ENCODE assay signal across 17 cellular contexts in genomic region chr1:173445164-173445563, GRCh38. TPM values are rescaled to one million over a fixed set of nuclear protein-coding genes. Genes with fewer than 3 reads are reported as not detected.
A peak's percentile ranks its signal among the peaks of the same experiment; 100 is the strongest.
DNase-seq lines count a peak whose midpoint lies in the region; ATAC-seq, FAIRE-seq and TF ChIP-seq lines count a peak whose summit lies in the region.
"Had no signal": no experiment of that assay in that cellular context is flagged by ENCODE, and none has a peak within 500 bp of the region (broad histone marks: within the 10 kb centered on the region; RNA-seq: fewer than 3 reads in every experiment).

No MANE protein-coding gene starts in this region.

- no peak for TF ChIP-seq EP300 in GM12878 (IDR thresholded peaks at IDR 0.05; ENCODE audit: borderline replicate concordance in 1 of 2, control insufficient read depth in 1 of 2, low read depth in 2 of 2, low read length in 2 of 2)

- H3K36me3 Mint-ChIP-seq in CD8-positive, alpha-beta T cell: peaks cover 51% of the 10 kb centered on the region

- FAIRE-seq in GM19239 (lab: Jason Lieb, UNC): peak; percentile 40
- peak; percentile 23 for FAIRE-seq in GM12878 (lab: Jason Lieb, UNC)
- FAIRE-seq in kidney (lab: Jason Lieb, UNC): no peak
- FAIRE-seq: GM12891 had no signal

- H2AFZ ChIP-seq in GM12878 (ENCODE audit: control insufficient read depth, low read depth, low read length): no peak overlapping the region; the same call in 1 of the 2 replicates

- H3K9me3 Mint-ChIP-seq in CD8-positive, alpha-beta T cell: peaks cover 18% of the 10 kb centered on the region
- H3K9me3 Mint-ChIP-seq: effector memory CD8-positive, alpha-beta T cell; natural killer cell had no signal

- no peak for DNase-seq in CD8-positive, alpha-beta T cell
- no peak for DNase-seq in GM19239 (ENCODE audit: insufficient read length, low spot score)
- peak; percentile 20 for DNase-seq in KBM-7
- no peak for DNase-seq in GM12878 (ENCODE audit: low read depth, low spot score)
- DNase-seq in NCI-H1048 (lab: John Stamatoyannopoulos, UW): no peak
- DNase-seq in erythroblast (lab: John Stamatoyannopoulos, UW): no peak
- no peak for DNase-seq in kidney
- DNase-seq in Right ventricle myocardium superior: no peak
- DNase-seq: BE2C; effector memory CD8-positive, alpha-beta T cell; natural killer cell; NCI-H774; stimulated activated CD4-positive, alpha-beta T cell treated with anti-CD3 and anti-CD28 coated beads, Interleukin-2, amount 100 ng/mL, for 24 hours; stimulated activated CD8-positive, alpha-beta memory T cell treated with anti-CD3 and anti-CD28 coated beads, Interleukin-4, amount 100 ng/mL, for 48 hours; tibial artery had no signal

- H3K36me3 ChIP-seq in CD8-positive, alpha-beta T cell (ENCODE audit: insufficient read depth, low read length): no peaks in the 10 kb centered on the region
- H3K36me3 ChIP-seq in GM12878 (ENCODE audit: control insufficient read depth in 2 of 2, insufficient read depth in 2 of 2, low read length in 1 of 2) (no peaks in the 10 kb centered on the region; a peak in 2 of 4 replicates), kidney (ENCODE audit: control insufficient read depth in 1 of 2, insufficient read depth in 2 of 2, low read length in 2 of 2) (no peaks in the 10 kb centered on the region)
- H3K36me3 ChIP-seq: BE2C had no signal

- H3K4me1 Mint-ChIP-seq in CD8-positive, alpha-beta T cell (ENCODE audit: low read depth): peaks cover 30% of the 10 kb centered on the region

- peaks cover 4% of the 10 kb centered on the region for H3K9me3 ChIP-seq in CD8-positive, alpha-beta T cell (ENCODE audit: low read length)
- H3K9me3 ChIP-seq in GM12878 (replicated peaks; ENCODE audit: control insufficient read depth, insufficient read depth, low read length) (peaks cover 3% of the 10 kb centered on the region; the same call in 2 of the 3 replicates), kidney (ENCODE audit: control insufficient read depth in 1 of 2, low read length in 2 of 2) (peaks cover 0 to 7% of the 10 kb centered on the region in 2 donors)
- H3K9me3 ChIP-seq: BE2C had no signal

- H3K27me3 ChIP-seq in CD8-positive, alpha-beta T cell (ENCODE audit: insufficient read depth, low read length): no peaks in the 10 kb centered on the region
- no peaks in the 10 kb centered on the region for H3K27me3 ChIP-seq in GM12878 (replicated peaks in 1 of 2; ENCODE audit: control insufficient read depth in 2 of 2, insufficient read depth in 2 of 2, low read length in 1 of 2)
- H3K27me3 ChIP-seq: BE2C, tibial artery had no signal

- H3K4me3 ChIP-seq in CD8-positive, alpha-beta T cell (ENCODE audit: low read depth, low read length): no peak overlapping the region
- H3K4me3 ChIP-seq in GM12878 (no peak overlapping the region), kidney (ENCODE audit: low read length in 2 of 2) (no peak overlapping the region)
- H3K4me3 ChIP-seq: tibial artery had no signal

- 67% methylated on average over 2 of the region's 2 CpGs for WGBS in GM12878 (ENCODE audit: insufficient coverage, insufficient replicate concordance, low lambda C conversion rate, missing lambda C conversion rate)

- no peaks in the 10 kb centered on the region for H3K79me2 ChIP-seq in GM12878 (ENCODE audit: control insufficient read depth, insufficient read depth, low read length)

- TF ChIP-seq POLR2A in GM12878 (IDR thresholded peaks at IDR 0.05; ENCODE audit: low read depth, low read length) (no peak), erythroblast (IDR thresholded peaks at IDR 0.05; ENCODE audit: low read length) (no peak)

- POLR2A ChIA-PET in CD8-positive, alpha-beta T cell (lab: Charles Lee): interaction anchor here (0.6 to 1.4 kb wide), 2 partner anchors 33 to 321 kb away, joined by 3 to 4 read pairs; partner anchors contain the start of gene PRDX6
- POLR2A ChIA-PET in GM12878 (lab: Charles Lee): interaction anchor here (1.3 to 1.9 kb wide), 3 partner anchors 10 to 423 kb away, joined by 3 to 4 read pairs (median 4); partner anchors contain the start of gene ZBTB37

- CTCF ChIA-PET in CD8-positive, alpha-beta T cell (lab: Charles Lee): no interaction called here
- CTCF ChIA-PET in GM12878 (lab: Yijun Ruan, JAX): interaction anchor here (0.7 to 1.2 kb wide), 4 partner anchors 10 to 34 kb away, joined by 3 to 4 read pairs (median 3); no protein-coding TSS in a partner anchor

- H3K4me3 Mint-ChIP-seq in CD8-positive, alpha-beta T cell: peak overlapping the region; percentile 27
- H3K4me3 Mint-ChIP-seq: effector memory CD8-positive, alpha-beta T cell; natural killer cell had no signal

- in situ Hi-C loops in KBM-7 (cut with MboI; ENCODE audit: low pct_unique_long_range_greater_than_20kb, low sequenced_read_pairs) (no loop called here), GM12878 (cut with MboI) (loop anchor here (25.0 kb wide), 1 partner anchor 767 kb away; no protein-coding TSS in a partner anchor)

- intact Hi-C loops in CD8-positive, alpha-beta T cell (cut with DNase I, micrococcal nuclease): no loop called here
- intact Hi-C loops in GM12878 (cut with micrococcal nuclease; ENCODE audit: unreplicated experiment): no loop called here
- intact Hi-C loops in kidney (cut with DNase I): no loop called here
- intact Hi-C loops in Right ventricle myocardium superior (cut with DNase I): no loop called here

- no peak overlapping the region for H3K27ac ChIP-seq in CD8-positive, alpha-beta T cell (ENCODE audit: low read depth, low read length)
- H3K27ac ChIP-seq in GM12878 (ENCODE audit: control insufficient read depth, insufficient read depth) (peak overlapping the region; percentile 48), kidney (ENCODE audit: low read depth in 2 of 2, low read length in 2 of 2) (no peak overlapping the region)
- H3K27ac ChIP-seq: tibial artery had no signal

- no peak for ATAC-seq in CD8-positive, alpha-beta T cell
- ATAC-seq in GM12878 (peak; percentile 39), Right ventricle myocardium superior (ENCODE audit: poor library complexity) (no peak)
- ATAC-seq: HCT116, natural killer cell had no signal

- no peaks in the 10 kb centered on the region for H3K27me3 Mint-ChIP-seq in CD8-positive, alpha-beta T cell (ENCODE audit: low read depth)
- H3K27me3 Mint-ChIP-seq: effector memory CD8-positive, alpha-beta T cell had no signal

- no peaks in the 10 kb centered on the region for H4K20me1 ChIP-seq in GM12878 (ENCODE audit: control insufficient read depth, insufficient read depth)

- SMC1A ChIA-PET in GM12878 (lab: Charles Lee; ENCODE audit: uncharacterized antibody, unreplicated experiment): interaction anchor here (0.9 to 1.9 kb wide), 5 partner anchors 13 to 34 kb away, joined by 3 to 5 read pairs (median 4); no protein-coding TSS in a partner anchor

- H3K27ac Mint-ChIP-seq in CD8-positive, alpha-beta T cell: peak overlapping the region; percentile 43
- H3K27ac Mint-ChIP-seq: effector memory CD8-positive, alpha-beta T cell; natural killer cell had no signal

- H3K9ac ChIP-seq in GM12878 (ENCODE audit: control insufficient read depth, insufficient read depth, low read length) (no peak overlapping the region), kidney (ENCODE audit: low read length in 2 of 2) (no peak overlapping the region)

- no TSS peak for BruUV-seq in GM12878 (replicated peaks; lab: Mats Ljungman, UMichigan)

- peak overlapping the region; percentile 81 for H3K4me2 ChIP-seq in GM12878 (ENCODE audit: control insufficient read depth, insufficient read depth)

- TF ChIP-seq CTCF in CD8-positive, alpha-beta T cell (IDR thresholded peaks at IDR 0.05): no peak
- TF ChIP-seq CTCF in GM12878 (IDR thresholded peaks at IDR 0.05 in 2 of 3, conservative IDR thresholded peaks at IDR 0.05 in 1 of 3; ENCODE audit: control insufficient read depth in 2 of 3, extremely low read depth in 1 of 3, insufficient read depth in 1 of 3, low read depth in 3 of 3, low read length in 3 of 3): no peak
- no peak for TF ChIP-seq CTCF in kidney (IDR thresholded peaks at IDR 0.05; ENCODE audit: borderline replicate concordance, extremely low read depth, insufficient read depth)

- H3K4me1 ChIP-seq in CD8-positive, alpha-beta T cell (ENCODE audit: insufficient read depth, low read length): peaks cover 13% of the 10 kb centered on the region
- H3K4me1 ChIP-seq in GM12878 (ENCODE audit: control insufficient read depth, insufficient read depth, low read length): peaks cover 18% of the 10 kb centered on the region
- no peaks in the 10 kb centered on the region for H3K4me1 ChIP-seq in kidney (ENCODE audit: control insufficient read depth in 1 of 2, insufficient read depth in 1 of 2, low read depth in 1 of 2, low read length in 2 of 2)
- H3K4me1 ChIP-seq: BE2C, tibial artery had no signal

- TF ChIP-seq RAD21 in GM12878 (IDR thresholded peaks at IDR 0.05; ENCODE audit: insufficient read depth, low read depth, low read length): no peak

- RAD21 ChIA-PET in GM12878 (lab: Charles Lee; ENCODE audit: unreplicated experiment): interaction anchor here (1.4 kb wide), 1 partner anchor 31 kb away, joined by 5 read pairs; the partner anchor contains the start of gene PRDX6

TF ChIP-seq in GM12878, 131 proteins besides CTCF, POLR2A, EP300 and RAD21 (continues in another document):
- no peak for TF ChIP-seq ZBED1 (IDR thresholded peaks at IDR 0.05; ENCODE audit: borderline replicate concordance)
- TF ChIP-seq JUND (IDR thresholded peaks at IDR 0.05; ENCODE audit: low read depth, low read length): no peak
- TF ChIP-seq RUNX3 (IDR thresholded peaks at IDR 0.05; ENCODE audit: low read length): no peak
- TF ChIP-seq NRF1 (conservative IDR thresholded peaks at IDR 0.05; ENCODE audit: low read depth, low read length): no peak
- no peak for TF ChIP-seq TCF3 (IDR thresholded peaks at IDR 0.05; ENCODE audit: borderline replicate concordance, insufficient read depth, low read depth, low read length)

RNA-seq across cellular contexts. Expression of gene PRDX6, which starts 32.0 kb away (rescaled TPM):
- total RNA-seq in CD8-positive, alpha-beta T cell: 100 to 1,000 TPM; 146 to 147 TPM
- 57.5 and 63.1 TPM in 2 replicates for total RNA-seq in GM12878 (2013; cell fraction: nucleolus; rRNA removed)
- total RNA-seq in GM12878 (2014; rRNA removed) (98.7 and 102 TPM in 2 replicates), GM12878 (2014; rRNA removed; fragmentation: Illumina TruSeq; extraction: Trizol) (105 and 110 TPM in 2 replicates), GM12878 (2021) (121 and 122 TPM in 2 replicates), kidney (280 TPM), Right ventricle myocardium superior (539 TPM)
- 65.0 TPM for polyA plus RNA-seq in GM12878 (2011; ENCODE audit: low read depth)
- polyA plus RNA-seq in GM12878 (2011; rRNA removed) (145 and 151 TPM in 2 replicates), GM12878 (2014; fragmentation: Illumina TruSeq; extraction: Trizol) (130 and 143 TPM in 2 replicates), GM12878 (2014; fragmentation: Nextera tagmentation; extraction: Ambion mirVana) (100 to 1,000 TPM; 204 to 230 TPM), GM12878 (2014; rRNA removed) (70.7 and 73.8 TPM in 2 replicates), GM12878 (2016; fragmentation: Nextera tagmentation; extraction: Ambion mirVana) (100 to 1,000 TPM; 147 to 162 TPM), kidney (ENCODE audit: insufficient read depth, low read depth, low replicate concordance) (563 TPM)
- polyA plus RNA-seq in GM12878 (2011; cell fraction: cytosol; rRNA removed): 105 and 131 TPM in 2 replicates
- 76.3 and 87.9 TPM in 2 replicates for polyA plus RNA-seq in GM12878 (2011; cell fraction: nucleus; rRNA removed)
- polyA plus RNA-seq in GM12878 (2012): 74.4 and 107 TPM in 2 replicates
- polyA minus RNA-seq in GM12878 (2011; rRNA and poly(A)+ RNA removed): 147 and 151 TPM in 2 replicates
- 43.0 and 63.6 TPM in 2 replicates for polyA minus RNA-seq in GM12878 (2011; cell fraction: cytosol; rRNA and poly(A)+ RNA removed)
- 31.8 and 40.7 TPM in 2 replicates for polyA minus RNA-seq in GM12878 (2011; cell fraction: nucleus; rRNA and poly(A)+ RNA removed)
